ENCODE assay signal across 8 cellular contexts in the genomic region with DNA sequence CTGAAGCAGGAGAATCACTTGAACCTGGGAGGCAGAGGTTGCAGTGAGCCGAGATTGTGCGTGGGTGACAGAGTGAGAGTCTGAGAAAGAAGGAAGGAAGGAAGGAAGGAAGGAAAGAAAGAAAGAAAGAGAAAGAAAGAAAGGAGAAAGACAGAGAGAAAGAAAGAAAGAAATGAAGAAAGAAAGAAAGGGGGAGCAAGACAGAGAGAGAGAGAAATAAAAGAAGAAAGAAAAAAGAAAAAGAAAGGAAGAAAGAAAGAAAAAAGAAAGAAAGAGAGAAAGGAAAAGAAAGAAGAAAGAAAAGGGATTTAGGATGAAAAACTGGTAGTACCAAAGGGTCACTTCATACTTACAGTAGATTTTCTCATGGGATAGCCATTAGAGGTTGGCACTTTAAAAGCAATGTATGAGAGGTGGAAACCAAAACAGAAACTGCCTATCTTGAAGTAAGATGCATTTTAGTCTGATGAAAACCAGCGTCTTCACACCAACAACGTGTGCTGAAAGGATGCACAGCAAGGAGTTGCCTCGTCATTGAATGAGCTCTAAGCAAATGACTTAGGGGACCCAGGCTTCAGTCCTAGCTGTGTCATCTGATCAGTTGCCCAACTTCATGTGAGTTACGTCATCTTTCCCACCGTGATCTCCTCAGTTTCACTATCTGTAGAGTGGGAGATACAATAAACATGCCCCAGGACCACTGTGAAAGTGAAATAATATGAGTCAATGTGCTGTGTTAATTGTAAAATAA.
DNase-seq lines count a peak whose midpoint lies in the region; ATAC-seq and TF ChIP-seq lines count a peak whose summit lies in the region.

No MANE protein-coding gene starts in this region.

- DNase-seq in MCF 10A (ENCODE audit: unreplicated experiment) (no peak), mammary epithelial cell (no peak), caudate nucleus (lab: John Stamatoyannopoulos, UW) (no peak), GDM1 (lab: John Stamatoyannopoulos, UW) (no peak), NCI-H446 treated with DMSO at 0.1 percent for 48 hours (lab: John Stamatoyannopoulos, UW) (no peak)
- peak; percentile 4 for DNase-seq in activated CD8-positive, alpha-beta memory T cell treated with anti-CD3 and anti-CD28 coated beads, Interleukin-2, amount 50 U/mL, for 1 hour (ENCODE audit: extremely low read depth)
- peak in 1 of 9 donors; percentile 46 for DNase-seq in naive thymus-derived CD4-positive, alpha-beta T cell

- intact Hi-C loops in MCF 10A (cut with micrococcal nuclease) (no loop called here), mammary epithelial cell (cut with micrococcal nuclease) (no loop called here)
- intact Hi-C loops in naive thymus-derived CD4-positive, alpha-beta T cell (cut with micrococcal nuclease) = loop anchor here in 1 of 2 donors (1.0 to 5.0 kb wide), 5 partner anchors 12 to 134 kb away; partner anchors contain the start of gene NEDD9

- CTCF ChIA-PET in MCF 10A (lab: Yijun Ruan, JAX) = interaction anchor here (0.6 to 1.2 kb wide), 2 partner anchors 130 to 1711 kb away, joined by 3 read pairs; no protein-coding TSS in a partner anchor
- CTCF ChIA-PET in mammary epithelial cell (lab: Charles Lee; ENCODE audit: low non-redundant PET) = no interaction called here
- CTCF ChIA-PET in naive thymus-derived CD4-positive, alpha-beta T cell (lab: Charles Lee) = no interaction called here

- H3K4me3 ChIP-seq in mammary epithelial cell (replicated peaks in 1 of 3; ENCODE audit: insufficient read depth in 1 of 3, low read depth in 2 of 3, low read length in 3 of 3) = no peak overlapping the region
- no peak overlapping the region for H3K4me3 ChIP-seq in naive thymus-derived CD4-positive, alpha-beta T cell (ENCODE audit: low read length)

- no peak overlapping the region for H2AFZ ChIP-seq in mammary epithelial cell (ENCODE audit: low read depth, low read length)

- H3K4me1 Mint-ChIP-seq in MCF 10A (ENCODE audit: insufficient read depth, unreplicated experiment) = peaks cover 33% of the 10 kb centered on the region
- H3K4me1 Mint-ChIP-seq in naive thymus-derived CD4-positive, alpha-beta T cell = peaks cover 50 to 87% (median 77%) of the 10 kb centered on the region in 7 donors

- H3K9me3 Mint-ChIP-seq in MCF 10A (ENCODE audit: unreplicated experiment) = no peaks in the 10 kb centered on the region
- peaks cover 0 to 5% (median 0%) of the 10 kb centered on the region in 11 donors for H3K9me3 Mint-ChIP-seq in naive thymus-derived CD4-positive, alpha-beta T cell

- in situ Hi-C loops in mammary epithelial cell (cut with MboI; ENCODE audit: low sequenced_read_pairs in 2 of 2) = no loop called here

- no peaks in the 10 kb centered on the region for H4K20me1 ChIP-seq in mammary epithelial cell (ENCODE audit: insufficient read depth, low read length)

- ATAC-seq in HG03108 (IDR thresholded peaks at IDR 0.05; ENCODE audit: unreplicated experiment) = peak; percentile 55
- ATAC-seq in naive thymus-derived CD4-positive, alpha-beta T cell = peak; percentile 89

- no peaks in the 10 kb centered on the region for H3K36me3 ChIP-seq in mammary epithelial cell (ENCODE audit: insufficient read depth, low read length)
- H3K36me3 ChIP-seq in naive thymus-derived CD4-positive, alpha-beta T cell (ENCODE audit: control insufficient read depth in 2 of 3, insufficient read depth in 3 of 3, low read length in 3 of 3) = peaks cover 0 to 10% (median 0%) of the 10 kb centered on the region in 3 experiments

- H3K27me3 Mint-ChIP-seq in MCF 10A (ENCODE audit: insufficient read depth, unreplicated experiment) = no peaks in the 10 kb centered on the region
- H3K27me3 Mint-ChIP-seq in naive thymus-derived CD4-positive, alpha-beta T cell = no peaks in the 10 kb centered on the region

- BruUV-seq in MCF 10A (replicated peaks; lab: Mats Ljungman, UMichigan) (no TSS peak), mammary epithelial cell (replicated peaks; lab: Mats Ljungman, UMichigan) (no TSS peak)

- TF ChIP-seq CTCF in MCF 10A (IDR thresholded peaks at IDR 0.05; ENCODE audit: unreplicated experiment) (no peak), mammary epithelial cell (conservative IDR thresholded peaks at IDR 0.05 in 1 of 2, IDR thresholded peaks at IDR 0.05 in 1 of 2; ENCODE audit: extremely low read depth in 1 of 2, insufficient read depth in 1 of 2, low read depth in 1 of 2, low read length in 2 of 2) (no peak)

- H3K79me2 ChIP-seq in mammary epithelial cell (ENCODE audit: insufficient read depth, low read length) = no peaks in the 10 kb centered on the region

- H3K4me2 ChIP-seq in mammary epithelial cell (ENCODE audit: insufficient read depth, low read depth, low read length) = no peak overlapping the region

- dilution Hi-C loops in mammary epithelial cell (cut with HindIII; ENCODE audit: low sequenced_read_pairs) = no loop called here

- WGBS in mammary epithelial cell (ENCODE audit: low coverage, missing lambda C conversion rate) = 80% methylated on average over 7 of the region's 7 CpGs

- H3K9ac ChIP-seq in mammary epithelial cell (ENCODE audit: insufficient read depth, low read length) = no peak overlapping the region

- POLR2A ChIA-PET in MCF 10A (lab: Yijun Ruan, JAX) = interaction anchor here (0.6 to 0.7 kb wide), 3 partner anchors 14 to 1830 kb away, joined by 3 read pairs; no protein-coding TSS in a partner anchor
- POLR2A ChIA-PET in naive thymus-derived CD4-positive, alpha-beta T cell (lab: Charles Lee) = no interaction called here

- peaks cover 51% of the 10 kb centered on the region for H3K4me1 ChIP-seq in mammary epithelial cell (ENCODE audit: insufficient read depth, low read length)
- peaks cover 0 to 22% of the 10 kb centered on the region in 2 donors for H3K4me1 ChIP-seq in naive thymus-derived CD4-positive, alpha-beta T cell (ENCODE audit: control insufficient read depth in 2 of 2, insufficient read depth in 2 of 2, low read length in 2 of 2)

- H3K27ac Mint-ChIP-seq in MCF 10A (ENCODE audit: low read depth, unreplicated experiment) = peak overlapping the region; percentile 93
- peak overlapping the region in 7 of 9 donors; percentile 38 to 90 (median 56) for H3K27ac Mint-ChIP-seq in naive thymus-derived CD4-positive, alpha-beta T cell

- no peaks in the 10 kb centered on the region for H3K36me3 Mint-ChIP-seq in MCF 10A (ENCODE audit: insufficient read depth, unreplicated experiment)
- peaks cover 5 to 74% (median 56%) of the 10 kb centered on the region in 5 donors for H3K36me3 Mint-ChIP-seq in naive thymus-derived CD4-positive, alpha-beta T cell

- no peaks in the 10 kb centered on the region for H3K27me3 ChIP-seq in mammary epithelial cell (ENCODE audit: insufficient read depth, low read length)
- no peaks in the 10 kb centered on the region for H3K27me3 ChIP-seq in naive thymus-derived CD4-positive, alpha-beta T cell (ENCODE audit: control insufficient read depth in 2 of 2, insufficient read depth in 2 of 2, low read length in 2 of 2)

- H3K27ac ChIP-seq in mammary epithelial cell (ENCODE audit: insufficient read depth, low read depth, low read length) = no peak overlapping the region
- H3K27ac ChIP-seq in naive thymus-derived CD4-positive, alpha-beta T cell (ENCODE audit: low read depth, low read length) = no peak overlapping the region
- no peak overlapping the region for H3K27ac ChIP-seq in caudate nucleus (ENCODE audit: low read depth, low read length)

- H3K4me3 Mint-ChIP-seq in MCF 10A (ENCODE audit: unreplicated experiment) = no peak overlapping the region
- peak overlapping the region in 8 of 10 donors; percentile 9 to 73 (median 45) for H3K4me3 Mint-ChIP-seq in naive thymus-derived CD4-positive, alpha-beta T cell

- no peaks in the 10 kb centered on the region for H3K9me3 ChIP-seq in mammary epithelial cell (replicated peaks; ENCODE audit: insufficient read depth, low read length)
- H3K9me3 ChIP-seq in naive thymus-derived CD4-positive, alpha-beta T cell (ENCODE audit: control insufficient read depth in 2 of 3, low read length in 3 of 3) = no peaks in the 10 kb centered on the region
